ENCODE assay signal across 9 cellular contexts in the genomic region with DNA sequence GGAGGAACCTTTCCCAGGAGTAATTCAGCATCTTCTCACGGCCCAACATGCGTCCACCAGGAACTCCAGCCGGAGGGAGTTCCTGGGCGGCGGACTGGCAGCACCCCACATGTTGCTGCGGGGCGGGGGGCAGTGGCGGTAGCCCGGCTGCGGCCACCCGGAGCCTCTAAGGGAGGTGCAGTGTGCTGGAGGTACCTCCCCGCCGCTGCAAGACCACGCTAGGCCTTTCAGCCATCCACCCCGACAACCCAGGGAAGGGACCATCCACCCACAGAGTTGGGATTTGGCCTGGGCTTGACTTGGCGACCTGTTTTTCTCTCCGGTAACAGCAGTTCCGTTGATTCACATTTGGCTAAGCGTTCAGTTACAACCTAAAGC.
DNase-seq lines count a peak whose midpoint lies in the region; ATAC-seq and TF ChIP-seq lines count a peak whose summit lies in the region.
"Had no signal": no experiment of that assay in that cellular context is flagged by ENCODE, and none has a peak within 500 bp of the region (broad histone marks: within the 10 kb centered on the region; RNA-seq: fewer than 3 reads in every experiment).

No MANE protein-coding gene starts in this region.

- DNase-seq in iris pigment epithelial cell (ENCODE audit: low read depth) (peak; percentile 9), UCSD-AML1 (lab: John Stamatoyannopoulos, UW; ENCODE audit: unreplicated experiment) (no peak), NCI-H82 (lab: John Stamatoyannopoulos, UW) (no peak)
- DNase-seq: natural killer cell had no signal

- no peaks in the 10 kb centered on the region for H3K9me3 Mint-ChIP-seq in stimulated activated memory B cell treated with anti-CD40 and anti-IgM and Interleukin-4, amounts not matched to agents 10 μg/mL and 1 μg/mL and 100 μg/mL, for 72 hours
- H3K9me3 Mint-ChIP-seq: activated naive CD4-positive, alpha-beta T cell treated with anti-CD3 and anti-CD28 coated beads, Interleukin-2, amount 50 U/mL, for 72 hours had no signal

- no peaks in the 10 kb centered on the region for H3K36me3 Mint-ChIP-seq in stimulated activated memory B cell treated with anti-CD40 and anti-IgM and Interleukin-4, amounts not matched to agents 10 μg/mL and 1 μg/mL and 100 μg/mL, for 72 hours

- peak; percentile 24 for ATAC-seq in HG02973 (IDR thresholded peaks at IDR 0.05; ENCODE audit: unreplicated experiment)
- ATAC-seq in stimulated activated memory B cell treated with anti-CD40 and anti-IgM and Interleukin-4, amounts not matched to agents 10 μg/mL and 1 μg/mL and 100 μg/mL, for 72 hours: peak; percentile 14
- no peak for ATAC-seq in HG03097 (IDR thresholded peaks at IDR 0.05; ENCODE audit: low FRiP score, unreplicated experiment)

- peak overlapping the region; percentile 78; the same call in 1 of the 2 replicates for H3K27ac ChIP-seq in VCaP

- TF ChIP-seq CTCF in VCaP (conservative IDR thresholded peaks at IDR 0.05): no peak

- H3K4me1 Mint-ChIP-seq in stimulated activated memory B cell treated with anti-CD40 and anti-IgM and Interleukin-4, amounts not matched to agents 10 μg/mL and 1 μg/mL and 100 μg/mL, for 72 hours: peaks cover 23% of the 10 kb centered on the region

- H3K27me3 Mint-ChIP-seq in stimulated activated memory B cell treated with anti-CD40 and anti-IgM and Interleukin-4, amounts not matched to agents 10 μg/mL and 1 μg/mL and 100 μg/mL, for 72 hours: peaks cover 64% of the 10 kb centered on the region

- H3K27ac Mint-ChIP-seq in stimulated activated memory B cell treated with anti-CD40 and anti-IgM and Interleukin-4, amounts not matched to agents 10 μg/mL and 1 μg/mL and 100 μg/mL, for 72 hours: no peak overlapping the region
- H3K27ac Mint-ChIP-seq: activated naive CD4-positive, alpha-beta T cell treated with anti-CD3 and anti-CD28 coated beads, Interleukin-2, amount 50 U/mL, for 72 hours; natural killer cell had no signal

- no peak overlapping the region for H3K4me3 Mint-ChIP-seq in stimulated activated memory B cell treated with anti-CD40 and anti-IgM and Interleukin-4, amounts not matched to agents 10 μg/mL and 1 μg/mL and 100 μg/mL, for 72 hours
- H3K4me3 Mint-ChIP-seq: natural killer cell had no signal
